In the genomic region with DNA sequence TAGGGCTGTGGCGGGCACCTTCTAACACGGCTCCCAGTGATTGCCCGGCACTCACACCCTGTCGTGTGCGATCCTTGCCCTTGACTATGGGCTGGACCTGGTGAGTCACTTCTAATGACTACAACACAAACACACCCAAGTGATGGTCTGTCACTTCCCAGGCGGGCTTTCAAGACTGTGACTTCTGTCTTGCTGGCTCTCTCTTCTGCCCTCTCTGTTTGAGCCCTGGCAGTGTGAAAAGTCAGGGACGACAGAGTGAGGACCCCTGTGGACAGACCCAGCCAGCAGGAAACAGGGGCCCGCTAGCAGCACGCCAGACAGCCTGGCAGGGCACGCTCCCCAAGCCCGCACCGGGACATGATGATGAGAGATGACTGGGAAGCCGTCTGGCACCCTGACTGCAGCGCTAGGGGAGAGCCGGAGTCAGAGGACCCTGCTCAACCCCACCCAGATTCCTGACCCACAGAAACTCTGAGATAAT, we compare ENCODE assay signal across 11 cellular contexts. TPM values are rescaled to one million over a fixed set of nuclear protein-coding genes. Genes with fewer than 3 reads are reported as not detected.
DNase-seq lines count a peak whose midpoint lies in the region; ATAC-seq and TF ChIP-seq lines count a peak whose summit lies in the region.
"Had no signal": no experiment of that assay in that cellular context is flagged by ENCODE, and none has a peak within 500 bp of the region (broad histone marks: within the 10 kb centered on the region; RNA-seq: fewer than 3 reads in every experiment).

No MANE protein-coding gene starts in this region.

- H3K9me3 ChIP-seq in PC-9 (ENCODE audit: insufficient read depth, low read depth) (0 out of 2 replicates have a peak, but pooled peaks cover 7% of the 10 kb centered on the region), esophagus (ENCODE audit: control insufficient read depth in 2 of 2, insufficient read depth in 1 of 2, low read depth in 1 of 2, low read length in 1 of 2) (no peaks in the 10 kb centered on the region), neuronal stem cell (replicated peaks in 1 of 2; ENCODE audit: control insufficient read depth in 2 of 2, insufficient read depth in 1 of 2, low read depth in 1 of 2, low read length in 2 of 2) (no peaks in the 10 kb centered on the region)

- H3K4me1 ChIP-seq in PC-9 (replicated peaks; ENCODE audit: insufficient read depth) (peaks cover 36% of the 10 kb centered on the region), esophagus (ENCODE audit: control insufficient read depth in 2 of 2, insufficient read depth in 2 of 2, low read length in 1 of 2) (peaks cover 2 to 7% of the 10 kb centered on the region in 2 donors), neuronal stem cell (ENCODE audit: control insufficient read depth in 2 of 2, insufficient read depth in 1 of 2, low read depth in 1 of 2, low read length in 2 of 2) (no peaks in the 10 kb centered on the region)

- peak overlapping the region; percentile 88 for H3K27ac ChIP-seq in PC-9
- H3K27ac ChIP-seq in esophagus (ENCODE audit: low read depth in 2 of 2, low read length in 1 of 2), result peak overlapping the region; percentile 48 to 76
- H3K27ac ChIP-seq in neuronal stem cell (replicated peaks; ENCODE audit: low read length), result no peak overlapping the region

- H3K27me3 ChIP-seq in PC-9 (ENCODE audit: insufficient read depth, low read depth) (no peaks in the 10 kb centered on the region), esophagus (ENCODE audit: control insufficient read depth in 1 of 2, insufficient read depth in 2 of 2, low read length in 2 of 2) (no peaks in the 10 kb centered on the region), neuronal stem cell (ENCODE audit: control insufficient read depth in 3 of 3, insufficient read depth in 3 of 3, low read depth in 1 of 3, low read length in 3 of 3) (no peaks in the 10 kb centered on the region)

- POLR2A ChIA-PET in PC-9 (lab: Charles Lee; ENCODE audit: unreplicated experiment), result no interaction called here

- H3K79me2 ChIP-seq in PC-9 (ENCODE audit: low read depth), result peaks cover 5% of the 10 kb centered on the region; the same call in 1 of the 2 replicates

- H2AFZ ChIP-seq in PC-9, result 0 out of 2 replicates have a peak overlapping the region, but pooled peaks have one; percentile 46
- no peak overlapping the region for H2AFZ ChIP-seq in neuronal stem cell (ENCODE audit: low read length)

- H3K18ac ChIP-seq in neuronal stem cell (ENCODE audit: low read length), result peak overlapping the region; percentile 83

- DNase-seq in Daoy (ENCODE audit: low read depth) (peak; percentile 64), PC-9 (peak; percentile 61 to 85), neuronal stem cell (ENCODE audit: low spot score) (no peak), T-helper 1 cell (no peak)
- no peak for DNase-seq in activated CD4-positive, CD25-positive, alpha-beta regulatory T cell treated with anti-CD3 and anti-CD28 coated beads, Interleukin-2, amount 50 U/mL, for 72 hours
- no peak for DNase-seq in activated naive CD4-positive, alpha-beta T cell treated with Interleukin-2 at 50 U/mL for 16 hours
- DNase-seq: effector memory CD8-positive, alpha-beta T cell; stimulated activated CD4-positive, alpha-beta T cell treated with anti-CD3 and anti-CD28 coated beads, Interleukin-4, amount 100 ng/mL, for 1 hour; stimulated activated naive CD4-positive, alpha-beta T cell had no signal

- H3K14ac ChIP-seq in neuronal stem cell (ENCODE audit: low read length), result no peak overlapping the region

- no peak overlapping the region for H3K23ac ChIP-seq in neuronal stem cell (ENCODE audit: low read depth, low read length, poor library complexity)

- no peak overlapping the region for H2BK120ac ChIP-seq in neuronal stem cell (ENCODE audit: low read depth, low read length)

- TSS peak; percentile 87 for BruUV-seq in PC-9 (replicated peaks; lab: Mats Ljungman, UMichigan)

- H4K20me1 ChIP-seq in PC-9 (ENCODE audit: insufficient read depth), result no peaks in the 10 kb centered on the region

- no peak overlapping the region for H2BK15ac ChIP-seq in neuronal stem cell (ENCODE audit: low read length)

- no peak overlapping the region for H2AK5ac ChIP-seq in neuronal stem cell (ENCODE audit: low read depth, low read length)

- 76% methylated on average over 15 of the region's 15 CpGs for WGBS in esophagus, 2 donors
- WGBS in neuronal stem cell (ENCODE audit: extremely low coverage in 2 of 2, insufficient read length in 2 of 2, insufficient replicate concordance in 1 of 2), 2 donors, result no CpG with 5 or more reads among the region's 15 CpGs

- H3K36me3 ChIP-seq in PC-9 (ENCODE audit: low read depth) (no peaks in the 10 kb centered on the region; the same call in 1 of the 2 replicates), esophagus (ENCODE audit: control insufficient read depth in 2 of 2, insufficient read depth in 2 of 2, low read length in 1 of 2) (peaks cover 0 to 2% of the 10 kb centered on the region in 2 donors), neuronal stem cell (replicated peaks in 1 of 2; ENCODE audit: control insufficient read depth in 2 of 2, insufficient read depth in 2 of 2, low read length in 2 of 2) (no peaks in the 10 kb centered on the region)

- peak overlapping the region; percentile 66 for H3K4me2 ChIP-seq in PC-9
- no peak overlapping the region for H3K4me2 ChIP-seq in neuronal stem cell (ENCODE audit: insufficient read depth, low read length, poor library complexity, severe bottlenecking)

- no peaks in the 10 kb centered on the region for H3K79me1 ChIP-seq in neuronal stem cell (ENCODE audit: low read depth, low read length)

- intact Hi-C loops in PC-9 (cut with micrococcal nuclease; ENCODE audit: unreplicated experiment), result loop anchor here (1.0 kb wide), 1 partner anchor 43 kb away; the partner anchor contains the start of gene KIF16B

- H3K4ac ChIP-seq in neuronal stem cell (ENCODE audit: low read length), result no peak overlapping the region

- H4K91ac ChIP-seq in neuronal stem cell (ENCODE audit: low read depth, low read length, poor library complexity), result no peak overlapping the region

- H2BK5ac ChIP-seq in neuronal stem cell (ENCODE audit: low read length), result no peak overlapping the region

- H4K8ac ChIP-seq in neuronal stem cell (ENCODE audit: low read depth, low read length), result no peak overlapping the region

- TF ChIP-seq CTCF in PC-9 (conservative IDR thresholded peaks at IDR 0.05), result no peak

- peaks cover 12% of the 10 kb centered on the region; the same call in 1 of the 2 replicates for H3F3A ChIP-seq in PC-9 (ENCODE audit: insufficient read depth, low read depth)

- CTCF ChIA-PET in PC-9 (lab: Charles Lee), result no interaction called here

- H3K4me3 ChIP-seq in PC-9, result peak overlapping the region; percentile 26; the same call in 1 of the 2 replicates
- no peak overlapping the region for H3K4me3 ChIP-seq in esophagus (ENCODE audit: low read depth in 1 of 2, low read length in 2 of 2)
- no peak overlapping the region for H3K4me3 ChIP-seq in neuronal stem cell (ENCODE audit: low read length in 2 of 2)

- no peak overlapping the region for H3K9ac ChIP-seq in neuronal stem cell (ENCODE audit: low read depth, low read length, poor library complexity)

- no peak overlapping the region for H2BK12ac ChIP-seq in neuronal stem cell (ENCODE audit: low read length)

- no peak for ATAC-seq in GM21528 (IDR thresholded peaks at IDR 0.05; ENCODE audit: low FRiP score, unreplicated experiment)
- ATAC-seq: effector memory CD8-positive, alpha-beta T cell had no signal

- no peaks in the 10 kb centered on the region for H3K9me2 ChIP-seq in PC-9 (ENCODE audit: insufficient read depth)

RNA-seq across cellular contexts. Expression of gene KIF16B, which starts 43.0 kb away (rescaled TPM):
- 3.2 and 6.1 TPM in 2 replicates for total RNA-seq in Daoy (2014; rRNA removed; shearing (Covaris generic))
- total RNA-seq in PC-9 (2021), result 15.1 and 17.6 TPM in 2 replicates
- 1 to 10 TPM; 5.2 to 7.3 TPM for polyA plus RNA-seq in esophagus
- 4.6 TPM for polyA plus RNA-seq in neuronal stem cell (2013, experiment 1 of 2)
- 4.9 TPM for polyA plus RNA-seq in neuronal stem cell (2013, experiment 2 of 2)

Comparison
In these comparisons a context has a peak if more than half of its experiments do, and no peak if none do; other contexts are left out.
1. DNase-seq: peak in Daoy (single experiment) and PC-9 (2 of 2); none in neuronal stem cell (single experiment), activated CD4-positive, CD25-positive, alpha-beta regulatory T cell treated with anti-CD3 and anti-CD28 coated beads, Interleukin-2, amount 50 U/mL, for 72 hours (single experiment), activated naive CD4-positive, alpha-beta T cell treated with Interleukin-2 at 50 U/mL for 16 hours (single experiment) and T-helper 1 cell (0 of 5).